Comparison of ENCODE assay signal across 8 cellular contexts in genomic region chr5:180832638-180833068, GRCh38. TPM values are rescaled to one million over a fixed set of nuclear protein-coding genes. Genes with fewer than 3 reads are reported as not detected.
DNase-seq lines count a peak whose midpoint lies in the region; ATAC-seq and TF ChIP-seq lines count a peak whose summit lies in the region.

No MANE protein-coding gene starts in this region.

- POLR2A ChIA-PET in CD8-positive, alpha-beta memory T cell (lab: Charles Lee), result interaction anchor here (1.2 to 4.0 kb wide), 4 partner anchors 11 to 30 kb away, joined by 4 to 108 read pairs (median 54); partner anchors contain the start of genes MGAT1 and ZFP62

- H3F3A ChIP-seq in smooth muscle cell (ENCODE audit: low read depth), result no peaks in the 10 kb centered on the region

- peak overlapping the region; percentile 89 to 99 (median 96) for H3K4me3 Mint-ChIP-seq in CD8-positive, alpha-beta memory T cell
- peak overlapping the region; percentile 20 to 97 (median 90) for H3K4me3 Mint-ChIP-seq in brain

- H3K27me3 Mint-ChIP-seq in CD8-positive, alpha-beta memory T cell, result no peaks in the 10 kb centered on the region
- H3K27me3 Mint-ChIP-seq in brain, result peaks cover 15% of the 10 kb centered on the region

- peak overlapping the region; percentile 89 for H3K27ac ChIP-seq in CD8-positive, alpha-beta memory T cell (ENCODE audit: low read depth, low read length)
- no peak overlapping the region for H3K27ac ChIP-seq in smooth muscle cell (ENCODE audit: low read depth)

- TF ChIP-seq CTCF in brain (conservative IDR thresholded peaks at IDR 0.05) (no peak), smooth muscle cell (IDR thresholded peaks at IDR 0.05; ENCODE audit: borderline replicate concordance, insufficient read depth, poor library complexity, severe bottlenecking) (no peak)

- H3K36me3 ChIP-seq in CD8-positive, alpha-beta memory T cell (ENCODE audit: insufficient read depth, low read length), result peaks cover 33% of the 10 kb centered on the region
- H3K36me3 ChIP-seq in smooth muscle cell (ENCODE audit: low read depth) (no peaks in the 10 kb centered on the region), H7 (replicated peaks; ENCODE audit: control insufficient read depth, insufficient read depth, low read length) (peaks cover 1% of the 10 kb centered on the region; the same call in 1 of the 2 replicates)

- H3K4me1 ChIP-seq in CD8-positive, alpha-beta memory T cell (ENCODE audit: insufficient read depth, low read length), result peaks cover 50% of the 10 kb centered on the region
- peaks cover 18% of the 10 kb centered on the region for H3K4me1 ChIP-seq in smooth muscle cell (ENCODE audit: low read depth)

- 84% methylated on average over 2 of the region's 2 CpGs for WGBS in smooth muscle cell (ENCODE audit: low lambda C conversion rate)

- H2AFZ ChIP-seq in smooth muscle cell (ENCODE audit: low read depth), result no peak overlapping the region

- H3K9ac ChIP-seq in smooth muscle cell (ENCODE audit: low read depth), result no peak overlapping the region

- peaks cover 0 to 5% (median 2%) of the 10 kb centered on the region in 5 donors for H3K9me3 Mint-ChIP-seq in CD8-positive, alpha-beta memory T cell
- peaks cover 15 to 32% (median 27%) of the 10 kb centered on the region in 5 experiments for H3K9me3 Mint-ChIP-seq in brain

- ATAC-seq in GM19467 (IDR thresholded peaks at IDR 0.05; ENCODE audit: unreplicated experiment), result peak; percentile 45
- peak; percentile 54 for ATAC-seq in HG03571 (IDR thresholded peaks at IDR 0.05; ENCODE audit: unreplicated experiment)

- CTCF ChIA-PET in CD8-positive, alpha-beta memory T cell (lab: Charles Lee), result interaction anchor here (2.3 to 3.9 kb wide), 2 partner anchors 29 to 37 kb away, joined by 7 to 16 read pairs; no protein-coding TSS in a partner anchor

- H3K9me3 ChIP-seq in CD8-positive, alpha-beta memory T cell (ENCODE audit: low read length), result no peaks in the 10 kb centered on the region
- no peaks in the 10 kb centered on the region for H3K9me3 ChIP-seq in smooth muscle cell (replicated peaks; ENCODE audit: low read depth)

- H3K36me3 Mint-ChIP-seq in CD8-positive, alpha-beta memory T cell, result peaks cover 6 to 60% (median 20%) of the 10 kb centered on the region in 3 donors
- H3K36me3 Mint-ChIP-seq in brain, result peaks cover 41% of the 10 kb centered on the region

- H4K20me1 ChIP-seq in smooth muscle cell (ENCODE audit: low read depth), result no peaks in the 10 kb centered on the region

- H3K4me3 ChIP-seq in CD8-positive, alpha-beta memory T cell (ENCODE audit: low read length), result peak overlapping the region; percentile 93
- peak overlapping the region; percentile 96 for H3K4me3 ChIP-seq in smooth muscle cell
- H3K4me3 ChIP-seq in H7 (ENCODE audit: insufficient read depth, low read depth, low read length), result no peak overlapping the region

- H3K4me1 Mint-ChIP-seq in CD8-positive, alpha-beta memory T cell, result peaks cover 38 to 68% (median 67%) of the 10 kb centered on the region in 3 donors
- peaks cover 23% of the 10 kb centered on the region for H3K4me1 Mint-ChIP-seq in brain

- peaks cover 14% of the 10 kb centered on the region for H3K79me2 ChIP-seq in smooth muscle cell (ENCODE audit: low read depth)

- H3K27ac Mint-ChIP-seq in CD8-positive, alpha-beta memory T cell, result peak overlapping the region; percentile 94 to 99 (median 98)
- peak overlapping the region in 2 of 5 experiments; percentile 99 for H3K27ac Mint-ChIP-seq in brain

- peak in 3 of 5 donors; percentile 34 to 70 (median 56) for DNase-seq in CD8-positive, alpha-beta memory T cell
- no peak for DNase-seq in smooth muscle cell (lab: John Stamatoyannopoulos, UW; ENCODE audit: unreplicated experiment)
- DNase-seq in NCI-H1417 (lab: John Stamatoyannopoulos, UW), result no peak
- DNase-seq in H7, result no peak
- DNase-seq in hypothalamus (lab: John Stamatoyannopoulos, UW), result no peak

- H3K27me3 ChIP-seq in CD8-positive, alpha-beta memory T cell (ENCODE audit: insufficient read depth, low read length, poor library complexity, severe bottlenecking), result no peaks in the 10 kb centered on the region
- H3K27me3 ChIP-seq in smooth muscle cell (ENCODE audit: low read depth) (no peaks in the 10 kb centered on the region), H7 (ENCODE audit: control insufficient read depth, insufficient read depth, low read length) (peaks cover 16% of the 10 kb centered on the region; the same call in 1 of the 2 replicates)

- peak overlapping the region; percentile 93 for H3K4me2 ChIP-seq in smooth muscle cell

RNA-seq across cellular contexts. Expression of gene ZFP62, which starts 28.4 kb away (rescaled TPM):
- 10 to 100 TPM; 27.6 to 34.1 TPM for total RNA-seq in CD8-positive, alpha-beta memory T cell
- polyA plus RNA-seq in CD8-positive, alpha-beta memory T cell, result 20.1 TPM
- polyA plus RNA-seq in brain (ENCODE audit: insufficient read depth, low read depth, low replicate concordance) (17.6 TPM), smooth muscle cell (6.4 and 10.0 TPM in 2 replicates)
- total RNA-seq in smooth muscle cell, result 9.2 and 14.5 TPM in 2 replicates
- 20.6 and 31.1 TPM in 2 replicates for total RNA-seq in H7 (2014; rRNA removed; shearing (Covaris generic))

RNA-seq across cellular contexts. Expression of gene MGAT1, which starts 30.0 kb away (rescaled TPM):
- 100 to 1,000 TPM; 125 to 132 TPM for total RNA-seq in CD8-positive, alpha-beta memory T cell
- 157 TPM for polyA plus RNA-seq in CD8-positive, alpha-beta memory T cell
- polyA plus RNA-seq in brain (ENCODE audit: insufficient read depth, low read depth, low replicate concordance) (48.6 TPM), smooth muscle cell (149 and 161 TPM in 2 replicates)
- 128 and 144 TPM in 2 replicates for total RNA-seq in smooth muscle cell
- total RNA-seq in H7 (2014; rRNA removed; shearing (Covaris generic)), result 76.1 and 77.8 TPM in 2 replicates

Comparison
In these comparisons a context has a peak if more than half of its experiments do, and no peak if none do; other contexts are left out.
1. DNase-seq: peak in CD8-positive, alpha-beta memory T cell (3 of 5); none in smooth muscle cell (single experiment), NCI-H1417 (0 of 3), H7 (single experiment) and hypothalamus (0 of 51).